ENCODE assay signal across 8 cellular contexts in the genomic region with DNA sequence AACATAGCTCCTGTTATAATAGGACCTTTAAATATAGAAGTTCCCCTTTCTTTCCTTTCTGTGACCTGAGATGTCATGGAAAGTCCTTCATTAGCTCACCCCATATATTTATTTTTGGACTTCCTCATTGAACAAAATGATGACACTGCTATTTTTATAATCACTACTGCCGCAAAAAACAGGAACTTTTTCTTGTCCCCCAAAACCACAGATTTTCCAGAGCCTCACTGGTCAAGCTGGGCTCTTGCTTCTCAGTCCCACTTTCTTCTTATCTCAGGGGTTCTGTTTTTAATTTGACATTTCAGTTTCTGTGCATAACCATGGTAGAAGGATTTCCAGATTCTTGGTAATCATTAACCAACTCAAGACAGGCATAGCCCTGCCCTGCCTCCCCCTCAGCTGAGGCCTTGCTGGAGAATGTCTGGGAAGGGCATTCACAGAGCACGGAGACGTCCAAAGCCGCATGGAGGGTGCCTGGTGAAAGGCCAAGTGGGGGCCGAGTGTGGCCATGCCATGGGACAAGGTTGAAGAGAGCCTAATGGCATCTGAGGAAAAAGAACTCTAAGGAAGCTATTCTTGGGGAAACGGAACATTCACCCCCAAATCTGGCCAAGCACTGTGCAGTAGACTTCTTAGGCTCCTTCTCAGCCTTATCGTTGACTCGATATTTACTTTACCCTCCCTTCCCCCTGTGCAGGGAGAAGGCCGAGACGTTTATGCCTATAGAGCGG.
DNase-seq lines count a peak whose midpoint lies in the region; ATAC-seq and TF ChIP-seq lines count a peak whose summit lies in the region.

No MANE protein-coding gene starts in this region.

- H4K8ac ChIP-seq in neuronal stem cell (ENCODE audit: low read depth, low read length), result no peak overlapping the region

- H3K27me3 Mint-ChIP-seq in Calu3 (ENCODE audit: unreplicated experiment), result no peaks in the 10 kb centered on the region

- H3K18ac ChIP-seq in neuronal stem cell (ENCODE audit: low read length), result no peak overlapping the region

- no peaks in the 10 kb centered on the region for H3K79me2 ChIP-seq in hepatocyte

- no peak overlapping the region for H2AK5ac ChIP-seq in neuronal stem cell (ENCODE audit: low read depth, low read length)

- H3K9me2 ChIP-seq in hepatocyte (replicated peaks; ENCODE audit: insufficient read depth), result no peaks in the 10 kb centered on the region

- peaks cover 7% of the 10 kb centered on the region for H3K36me3 Mint-ChIP-seq in Calu3 (ENCODE audit: insufficient read depth, unreplicated experiment)

- H3K79me1 ChIP-seq in neuronal stem cell (ENCODE audit: low read depth, low read length), result no peaks in the 10 kb centered on the region

- ATAC-seq in GM21447 (IDR thresholded peaks at IDR 0.05; ENCODE audit: unreplicated experiment), result peak; percentile 82

- H3K4me2 ChIP-seq in hepatocyte (peak overlapping the region; percentile 55), neuronal stem cell (ENCODE audit: insufficient read depth, low read length, poor library complexity, severe bottlenecking) (no peak overlapping the region)

- no peaks in the 10 kb centered on the region for H3K36me3 ChIP-seq in hepatocyte (replicated peaks; ENCODE audit: insufficient read depth, low read depth)
- no peaks in the 10 kb centered on the region for H3K36me3 ChIP-seq in neuronal stem cell (replicated peaks in 1 of 2; ENCODE audit: control insufficient read depth in 2 of 2, insufficient read depth in 2 of 2, low read length in 2 of 2)

- H2BK15ac ChIP-seq in neuronal stem cell (ENCODE audit: low read length), result no peak overlapping the region

- H3K4me3 ChIP-seq in hepatocyte (no peak overlapping the region), neuronal stem cell (ENCODE audit: low read length in 2 of 2) (no peak overlapping the region)

- no peaks in the 10 kb centered on the region for H3K27me3 ChIP-seq in hepatocyte
- H3K27me3 ChIP-seq in neuronal stem cell (ENCODE audit: control insufficient read depth in 3 of 3, insufficient read depth in 3 of 3, low read depth in 1 of 3, low read length in 3 of 3), result no peaks in the 10 kb centered on the region

- no peak overlapping the region for H2BK5ac ChIP-seq in neuronal stem cell (ENCODE audit: low read length)

- H3K14ac ChIP-seq in neuronal stem cell (ENCODE audit: low read length), result no peak overlapping the region

- H2BK120ac ChIP-seq in neuronal stem cell (ENCODE audit: low read depth, low read length), result no peak overlapping the region

- peak; percentile 62 for DNase-seq in Calu3
- peak; percentile 63 for DNase-seq in HK-2 (ENCODE audit: unreplicated experiment)
- peak; percentile 77 for DNase-seq in hepatocyte (ENCODE audit: low spot score)
- no peak for DNase-seq in neuronal stem cell (ENCODE audit: low spot score)
- DNase-seq in DMS 273 treated with DMSO at 0.1 percent for 48 hours (lab: John Stamatoyannopoulos, UW), result no peak
- DNase-seq in effector CD4-positive, alpha-beta T cell, result no peak
- DNase-seq in NCI-H2171 (lab: John Stamatoyannopoulos, UW), result no peak

- peaks cover 44% of the 10 kb centered on the region for H3K4me1 Mint-ChIP-seq in Calu3 (ENCODE audit: low read depth, unreplicated experiment)

- peak overlapping the region; percentile 97 for H3K27ac Mint-ChIP-seq in Calu3 (ENCODE audit: unreplicated experiment)

- peaks cover 13% of the 10 kb centered on the region for H3K9me3 Mint-ChIP-seq in Calu3 (ENCODE audit: low read depth, unreplicated experiment)

- peak overlapping the region; percentile 93 for H3K27ac ChIP-seq in hepatocyte
- H3K27ac ChIP-seq in neuronal stem cell (replicated peaks; ENCODE audit: low read length), result no peak overlapping the region

- no peak overlapping the region for H2BK12ac ChIP-seq in neuronal stem cell (ENCODE audit: low read length)

- H2AFZ ChIP-seq in hepatocyte (no peak overlapping the region), neuronal stem cell (ENCODE audit: low read length) (no peak overlapping the region)

- H3K4me1 ChIP-seq in hepatocyte (ENCODE audit: insufficient read depth) (peaks cover 23% of the 10 kb centered on the region), neuronal stem cell (ENCODE audit: control insufficient read depth in 2 of 2, insufficient read depth in 1 of 2, low read depth in 1 of 2, low read length in 2 of 2) (peaks cover 6 to 7% of the 10 kb centered on the region in 2 donors)

- CTCF ChIA-PET in Calu3 (lab: Charles Lee), result interaction anchor here (0.7 to 1.0 kb wide), 3 partner anchors 53 to 1504 kb away, joined by 3 to 7 read pairs (median 4); partner anchors contain the start of gene EDN1

- H3K9me3 ChIP-seq in hepatocyte (ENCODE audit: low read depth) (no peaks in the 10 kb centered on the region), neuronal stem cell (replicated peaks in 1 of 2; ENCODE audit: control insufficient read depth in 2 of 2, insufficient read depth in 1 of 2, low read depth in 1 of 2, low read length in 2 of 2) (peaks cover 0 to 2% of the 10 kb centered on the region in 2 donors)

- no TSS peak for BruUV-seq in Calu3 (replicated peaks; lab: Mats Ljungman, UMichigan)

- 70% methylated on average over 11 of the region's 11 CpGs for WGBS in hepatocyte (ENCODE audit: low lambda C conversion rate, missing lambda C conversion rate)
- no CpG with 5 or more reads among the region's 11 CpGs for WGBS in neuronal stem cell (ENCODE audit: extremely low coverage in 2 of 2, insufficient read length in 2 of 2, insufficient replicate concordance in 1 of 2), 2 donors

- H4K91ac ChIP-seq in neuronal stem cell (ENCODE audit: low read depth, low read length, poor library complexity), result no peak overlapping the region

- TF ChIP-seq CTCF in Calu3 (IDR thresholded peaks at IDR 0.05; ENCODE audit: unreplicated experiment) (no peak), hepatocyte (IDR thresholded peaks at IDR 0.05; ENCODE audit: poor library complexity) (no peak)

- H3K23ac ChIP-seq in neuronal stem cell (ENCODE audit: low read depth, low read length, poor library complexity), result no peak overlapping the region

- no peak overlapping the region for H3K4ac ChIP-seq in neuronal stem cell (ENCODE audit: low read length)

- H4K20me1 ChIP-seq in hepatocyte (ENCODE audit: insufficient read depth, poor library complexity, severe bottlenecking), result no peaks in the 10 kb centered on the region

- intact Hi-C loops in Calu3 (cut with micrococcal nuclease; ENCODE audit: unreplicated experiment), result no loop called here

- H3K4me3 Mint-ChIP-seq in Calu3 (ENCODE audit: low read depth, unreplicated experiment), result peak overlapping the region; percentile 52

- H3K9ac ChIP-seq in neuronal stem cell (ENCODE audit: low read depth, low read length, poor library complexity), result no peak overlapping the region

Comparison
In these comparisons a context has a peak if more than half of its experiments do, and no peak if none do; other contexts are left out.
1. DNase-seq: peak in Calu3 (single experiment), HK-2 (single experiment) and hepatocyte (single experiment); none in neuronal stem cell (single experiment), DMS 273 treated with DMSO at 0.1 percent for 48 hours (single experiment), effector CD4-positive, alpha-beta T cell (single experiment) and NCI-H2171 (single experiment).